ENCODE assay signal across 20 cellular contexts in the genomic region with DNA sequence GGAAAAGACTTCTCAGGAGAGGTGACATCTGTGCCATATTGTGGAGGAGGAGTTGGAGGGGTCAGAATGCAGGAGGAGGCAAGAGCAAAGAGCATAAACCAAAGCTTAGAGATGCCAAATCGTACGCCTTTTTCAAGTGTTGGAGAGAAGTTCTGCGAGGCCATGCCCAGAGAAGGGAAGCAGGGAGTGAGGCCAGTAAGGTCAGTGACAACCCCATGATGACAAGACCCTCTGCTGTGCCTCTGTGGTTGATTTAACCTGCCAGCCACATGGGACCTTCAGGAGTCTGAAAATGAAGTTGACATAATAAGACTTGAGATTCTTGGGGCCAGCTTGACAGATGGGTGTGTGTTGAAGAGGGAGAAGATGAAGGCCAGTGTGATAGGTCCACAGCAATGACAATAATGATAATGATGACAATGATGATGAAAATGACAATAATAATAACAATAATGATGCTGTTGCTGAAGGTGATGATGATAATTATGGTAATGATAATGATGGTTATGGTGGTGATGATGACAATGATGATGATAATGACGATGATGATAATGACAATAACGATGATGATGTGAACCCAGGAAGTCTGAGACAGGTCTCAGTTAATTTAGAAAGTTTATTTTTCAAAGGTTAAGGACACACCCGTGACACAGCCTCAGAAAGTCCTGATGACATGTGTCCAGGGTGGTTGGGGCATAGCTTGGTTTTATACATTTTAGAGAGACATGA.
"Had no signal": no experiment of that assay in that cellular context is flagged by ENCODE, and none has a peak within 500 bp of the region (broad histone marks: within the 10 kb centered on the region; RNA-seq: fewer than 3 reads in every experiment).

No MANE protein-coding gene starts in this region.

- H3K27ac Mint-ChIP-seq: naive thymus-derived CD8-positive, alpha-beta T cell; stimulated activated effector memory CD8-positive, alpha-beta T cell treated with anti-CD3 and anti-CD28 coated beads, Interleukin-12 subunit alpha, Interleukin-12 subunit beta, amount 100 ng/mL, for 72 hours had no signal

- H3K27ac ChIP-seq: esophagus squamous epithelium, gastroesophageal sphincter, neutrophil, psoas muscle, right lobe of liver, suprapubic skin, tibial artery, upper lobe of right lung had no signal

- H3K27me3 ChIP-seq: neutrophil, right lobe of liver, tibial artery, upper lobe of right lung had no signal

- ATAC-seq: gastroesophageal sphincter; left colon; naive thymus-derived CD8-positive, alpha-beta T cell; psoas muscle; right lobe of liver; stimulated activated effector memory CD8-positive, alpha-beta T cell treated with anti-CD3 and anti-CD28 coated beads, Interleukin-12 subunit alpha, Interleukin-12 subunit beta, amount 100 ng/mL, for 72 hours; stimulated activated naive CD8-positive, alpha-beta T cell treated with anti-CD3 and anti-CD28 coated beads, Interleukin-15, Interleukin-2, amounts not matched to agents 100 U/mL and 50 U/mL, for 24 hours; upper lobe of right lung had no signal

- H3K9me3 ChIP-seq: esophagus squamous epithelium, gastroesophageal sphincter, neutrophil, psoas muscle, right lobe of liver, suprapubic skin, tibial artery, upper lobe of right lung had no signal

- H3K4me3 Mint-ChIP-seq: naive thymus-derived CD8-positive, alpha-beta T cell; stimulated activated effector memory CD8-positive, alpha-beta T cell treated with anti-CD3 and anti-CD28 coated beads, Interleukin-12 subunit alpha, Interleukin-12 subunit beta, amount 100 ng/mL, for 72 hours had no signal

- H3K4me1 Mint-ChIP-seq: naive thymus-derived CD8-positive, alpha-beta T cell; stimulated activated effector memory CD8-positive, alpha-beta T cell treated with anti-CD3 and anti-CD28 coated beads, Interleukin-12 subunit alpha, Interleukin-12 subunit beta, amount 100 ng/mL, for 72 hours had no signal

- FAIRE-seq: endometrium had no signal

- DNase-seq: effector memory CD4-positive, alpha-beta T cell; esophagus squamous epithelium; foreskin fibroblast; glutamatergic neuron; left colon; mesendoderm; naive thymus-derived CD8-positive, alpha-beta T cell; psoas muscle; retina; stimulated activated CD4-positive, alpha-beta T cell treated with anti-CD3 and anti-CD28 coated beads, Interleukin-4, amount 100 ng/mL, for 1 hour; stimulated activated CD8-positive, alpha-beta memory T cell treated with anti-CD3 and anti-CD28 coated beads, Interleukin-4, amount 100 ng/mL, for 48 hours; stimulated activated naive CD8-positive, alpha-beta T cell treated with anti-CD3 and anti-CD28 coated beads, Interleukin-15, Interleukin-2, amounts not matched to agents 100 U/mL and 50 U/mL, for 24 hours; upper lobe of right lung had no signal

- H3K4me3 ChIP-seq: esophagus squamous epithelium, gastroesophageal sphincter, psoas muscle, right lobe of liver, suprapubic skin, tibial artery, upper lobe of right lung had no signal

- H3K36me3 Mint-ChIP-seq: naive thymus-derived CD8-positive, alpha-beta T cell; stimulated activated effector memory CD8-positive, alpha-beta T cell treated with anti-CD3 and anti-CD28 coated beads, Interleukin-12 subunit alpha, Interleukin-12 subunit beta, amount 100 ng/mL, for 72 hours had no signal

- H3K9me3 Mint-ChIP-seq: naive thymus-derived CD8-positive, alpha-beta T cell; stimulated activated effector memory CD8-positive, alpha-beta T cell treated with anti-CD3 and anti-CD28 coated beads, Interleukin-12 subunit alpha, Interleukin-12 subunit beta, amount 100 ng/mL, for 72 hours had no signal

- H3K4me1 ChIP-seq: esophagus squamous epithelium, gastroesophageal sphincter, psoas muscle, right lobe of liver, suprapubic skin, tibial artery, upper lobe of right lung had no signal

- H3K36me3 ChIP-seq: esophagus squamous epithelium, gastroesophageal sphincter, neutrophil, right lobe of liver, suprapubic skin, tibial artery, upper lobe of right lung had no signal
